Comparison of ENCODE assay signal across 1 cellular context in genomic region chr21:41417505-41417904, GRCh38. TPM values are rescaled to one million over a fixed set of nuclear protein-coding genes. Genes with fewer than 3 reads are reported as not detected.
"Had no signal": no experiment of that assay in that cellular context is flagged by ENCODE, and none has a peak within 500 bp of the region (broad histone marks: within the 10 kb centered on the region; RNA-seq: fewer than 3 reads in every experiment).

No MANE protein-coding gene starts in this region.

RNA-seq across cellular contexts. Expression of gene MX2, which starts 55.7 kb away (rescaled TPM):
- total RNA-seq: endothelial cell of umbilical vein had no signal
